ENCODE assay signal across 15 cellular contexts in the genomic region with DNA sequence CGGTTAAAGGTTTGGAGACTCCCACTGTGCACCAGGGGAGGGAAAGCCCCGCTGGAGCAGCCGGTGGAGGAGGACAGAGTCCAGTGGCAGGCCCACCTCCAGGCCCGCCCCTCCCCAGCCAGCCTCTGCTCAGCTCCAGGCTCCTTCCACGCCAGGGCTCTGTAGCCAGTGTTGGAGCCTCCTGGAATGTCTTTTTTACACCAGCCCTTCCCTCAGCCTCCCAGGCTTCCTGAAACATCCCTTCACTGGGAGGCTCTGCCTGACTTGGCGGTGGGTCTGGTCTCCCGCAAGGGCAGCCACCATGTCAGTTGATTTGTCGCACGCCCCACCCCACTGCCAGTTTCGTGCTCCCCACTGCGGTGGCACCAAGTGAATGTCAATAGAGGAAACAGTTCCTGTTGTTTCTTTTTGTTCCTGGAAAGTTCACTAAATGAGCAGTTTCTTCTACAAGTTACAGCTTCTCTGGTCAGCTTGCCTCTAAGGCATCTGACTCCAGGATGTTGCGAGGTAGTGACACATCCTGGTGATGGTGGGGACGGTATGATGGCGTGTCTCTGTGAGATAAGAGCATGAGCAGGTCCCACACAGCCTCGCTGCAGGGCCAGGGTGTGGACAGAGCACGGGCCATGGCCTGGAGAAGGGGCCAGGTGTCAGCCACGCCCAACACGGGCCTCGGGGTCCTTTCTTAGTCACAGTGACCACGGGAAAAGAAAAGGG.
DNase-seq lines count a peak whose midpoint lies in the region; ATAC-seq and TF ChIP-seq lines count a peak whose summit lies in the region.
"Had no signal": no experiment of that assay in that cellular context is flagged by ENCODE, and none has a peak within 500 bp of the region (broad histone marks: within the 10 kb centered on the region; RNA-seq: fewer than 3 reads in every experiment).

No MANE protein-coding gene starts in this region.

- TF ChIP-seq POLR2A in sigmoid colon (IDR thresholded peaks at IDR 0.05): no peak
- TF ChIP-seq POLR2A in testis (IDR thresholded peaks at IDR 0.05): no peak

- H3K4me1 ChIP-seq in CD8-positive, alpha-beta T cell (ENCODE audit: insufficient read depth, low read length): peaks cover 3% of the 10 kb centered on the region
- H3K4me1 ChIP-seq in sigmoid colon (peaks cover 0 to 4% (median 1%) of the 10 kb centered on the region in 4 donors), testis (no peaks in the 10 kb centered on the region)

- WGBS in sigmoid colon, 2 donors: 88 to 95% methylated on average over 20 of the region's 20 CpGs
- 94% methylated on average over 20 of the region's 20 CpGs for WGBS in testis, 2 donors

- H3K27me3 ChIP-seq in CD8-positive, alpha-beta T cell (ENCODE audit: insufficient read depth, low read length): no peaks in the 10 kb centered on the region
- H3K27me3 ChIP-seq in sigmoid colon: no peaks in the 10 kb centered on the region
- no peaks in the 10 kb centered on the region for H3K27me3 ChIP-seq in testis
- H3K27me3 ChIP-seq: BE2C had no signal

- peaks cover 9% of the 10 kb centered on the region for H3K4me1 Mint-ChIP-seq in activated CD8-positive, alpha-beta memory T cell treated with anti-CD3 and anti-CD28 coated beads, Interleukin-2, amount 10 ng/mL, durations not matched to agents 7 days and 5 days
- H3K4me1 Mint-ChIP-seq in CD8-positive, alpha-beta T cell (ENCODE audit: low read depth): peaks cover 15% of the 10 kb centered on the region

- H3K9me3 Mint-ChIP-seq in activated CD8-positive, alpha-beta memory T cell treated with anti-CD3 and anti-CD28 coated beads, Interleukin-2, amount 10 ng/mL, durations not matched to agents 7 days and 5 days (ENCODE audit: low read depth): no peaks in the 10 kb centered on the region
- H3K9me3 Mint-ChIP-seq in CD8-positive, alpha-beta T cell: no peaks in the 10 kb centered on the region

- no peak overlapping the region for H3K4me3 ChIP-seq in CD8-positive, alpha-beta T cell (ENCODE audit: low read depth, low read length)
- H3K4me3 ChIP-seq in sigmoid colon (no peak overlapping the region), testis (no peak overlapping the region)

- TF ChIP-seq EP300 in sigmoid colon (IDR thresholded peaks at IDR 0.05): no peak

- CTCF ChIA-PET in activated CD8-positive, alpha-beta memory T cell treated with anti-CD3 and anti-CD28 coated beads, Interleukin-2, amount 10 ng/mL, durations not matched to agents 7 days and 5 days (lab: Charles Lee): no interaction called here
- CTCF ChIA-PET in CD8-positive, alpha-beta T cell (lab: Charles Lee): no interaction called here

- TF ChIP-seq CTCF in CD8-positive, alpha-beta T cell (IDR thresholded peaks at IDR 0.05): no peak
- TF ChIP-seq CTCF in sigmoid colon (IDR thresholded peaks at IDR 0.05) (no peak), testis (IDR thresholded peaks at IDR 0.05) (no peak)

- no peak overlapping the region for H3K27ac ChIP-seq in CD8-positive, alpha-beta T cell (ENCODE audit: low read depth, low read length)
- H3K27ac ChIP-seq in sigmoid colon (no peak overlapping the region), testis (no peak overlapping the region)

- DNase-seq in activated CD8-positive, alpha-beta memory T cell treated with anti-CD3 and anti-CD28 coated beads for 24 hours: peak; percentile 50
- DNase-seq in activated CD8-positive, alpha-beta memory T cell treated with anti-CD3 and anti-CD28 coated beads, Interleukin-2, amount 10 ng/mL, durations not matched to agents 7 days and 5 days: no peak
- DNase-seq in CD8-positive, alpha-beta T cell: no peak
- DNase-seq in left lobe of liver (ENCODE audit: low spot score): no peak
- DNase-seq in sigmoid colon: peak; percentile 55
- DNase-seq in C1 segment of cervical spinal cord (lab: John Stamatoyannopoulos, UW): no peak
- DNase-seq in testis: no peak
- DNase-seq: BE2C, KBM-7, NCI-H1105 treated with DMSO at 0.1 percent for 48 hours, NCI-H1694, NCI-H2081 treated with DMSO at 0.1 percent for 48 hours, NCI-H446 treated with DMSO at 0.1 percent for 48 hours had no signal

- POLR2A ChIA-PET in CD8-positive, alpha-beta T cell (lab: Charles Lee): no interaction called here

- no peaks in the 10 kb centered on the region for H3K27me3 Mint-ChIP-seq in activated CD8-positive, alpha-beta memory T cell treated with anti-CD3 and anti-CD28 coated beads, Interleukin-2, amount 10 ng/mL, durations not matched to agents 7 days and 5 days
- no peaks in the 10 kb centered on the region for H3K27me3 Mint-ChIP-seq in CD8-positive, alpha-beta T cell (ENCODE audit: low read depth)

- no peak for ATAC-seq in activated CD8-positive, alpha-beta memory T cell treated with anti-CD3 and anti-CD28 coated beads, Interleukin-2, amount 10 ng/mL, durations not matched to agents 7 days and 5 days
- ATAC-seq in CD8-positive, alpha-beta T cell: no peak
- peak; percentile 30 for ATAC-seq in left lobe of liver
- ATAC-seq in HG03095 (IDR thresholded peaks at IDR 0.05; ENCODE audit: unreplicated experiment): no peak
- ATAC-seq: Panc1 had no signal

- peaks cover 53% of the 10 kb centered on the region for H3K36me3 ChIP-seq in CD8-positive, alpha-beta T cell (ENCODE audit: insufficient read depth, low read length)
- H3K36me3 ChIP-seq in sigmoid colon: peaks cover 14 to 64% (median 44%) of the 10 kb centered on the region in 4 donors
- no peaks in the 10 kb centered on the region for H3K36me3 ChIP-seq in testis (ENCODE audit: low read depth, missing control alignments)

- intact Hi-C loops in CD8-positive, alpha-beta T cell (cut with DNase I, micrococcal nuclease): no loop called here
- intact Hi-C loops in sigmoid colon (cut with DNase I): no loop called here
- intact Hi-C loops in testis (cut with DNase I; ENCODE audit: low total_unique reads): no loop called here

- no peaks in the 10 kb centered on the region for H3K9me3 ChIP-seq in CD8-positive, alpha-beta T cell (ENCODE audit: low read length)
- H3K9me3 ChIP-seq in sigmoid colon (no peaks in the 10 kb centered on the region), testis (no peaks in the 10 kb centered on the region)
- H3K9me3 ChIP-seq: BE2C had no signal

- no peak overlapping the region for H3K27ac Mint-ChIP-seq in activated CD8-positive, alpha-beta memory T cell treated with anti-CD3 and anti-CD28 coated beads, Interleukin-2, amount 10 ng/mL, durations not matched to agents 7 days and 5 days
- H3K27ac Mint-ChIP-seq in CD8-positive, alpha-beta T cell: peak overlapping the region; percentile 57

- H3K36me3 Mint-ChIP-seq in activated CD8-positive, alpha-beta memory T cell treated with anti-CD3 and anti-CD28 coated beads, Interleukin-2, amount 10 ng/mL, durations not matched to agents 7 days and 5 days: peaks cover 37% of the 10 kb centered on the region
- H3K36me3 Mint-ChIP-seq in CD8-positive, alpha-beta T cell: peaks cover 87% of the 10 kb centered on the region

- no peak overlapping the region for H3K4me3 Mint-ChIP-seq in activated CD8-positive, alpha-beta memory T cell treated with anti-CD3 and anti-CD28 coated beads, Interleukin-2, amount 10 ng/mL, durations not matched to agents 7 days and 5 days
- H3K4me3 Mint-ChIP-seq in CD8-positive, alpha-beta T cell: no peak overlapping the region

Comparison
In these comparisons a context has a peak if more than half of its experiments do, and no peak if none do; other contexts are left out.
1. DNase-seq: peak in activated CD8-positive, alpha-beta memory T cell treated with anti-CD3 and anti-CD28 coated beads for 24 hours (single experiment) and sigmoid colon (single experiment); none in activated CD8-positive, alpha-beta memory T cell treated with anti-CD3 and anti-CD28 coated beads, Interleukin-2, amount 10 ng/mL, durations not matched to agents 7 days and 5 days (single experiment), CD8-positive, alpha-beta T cell (0 of 7), left lobe of liver (single experiment), C1 segment of cervical spinal cord (0 of 14) and testis (single experiment).